In the genomic region with DNA sequence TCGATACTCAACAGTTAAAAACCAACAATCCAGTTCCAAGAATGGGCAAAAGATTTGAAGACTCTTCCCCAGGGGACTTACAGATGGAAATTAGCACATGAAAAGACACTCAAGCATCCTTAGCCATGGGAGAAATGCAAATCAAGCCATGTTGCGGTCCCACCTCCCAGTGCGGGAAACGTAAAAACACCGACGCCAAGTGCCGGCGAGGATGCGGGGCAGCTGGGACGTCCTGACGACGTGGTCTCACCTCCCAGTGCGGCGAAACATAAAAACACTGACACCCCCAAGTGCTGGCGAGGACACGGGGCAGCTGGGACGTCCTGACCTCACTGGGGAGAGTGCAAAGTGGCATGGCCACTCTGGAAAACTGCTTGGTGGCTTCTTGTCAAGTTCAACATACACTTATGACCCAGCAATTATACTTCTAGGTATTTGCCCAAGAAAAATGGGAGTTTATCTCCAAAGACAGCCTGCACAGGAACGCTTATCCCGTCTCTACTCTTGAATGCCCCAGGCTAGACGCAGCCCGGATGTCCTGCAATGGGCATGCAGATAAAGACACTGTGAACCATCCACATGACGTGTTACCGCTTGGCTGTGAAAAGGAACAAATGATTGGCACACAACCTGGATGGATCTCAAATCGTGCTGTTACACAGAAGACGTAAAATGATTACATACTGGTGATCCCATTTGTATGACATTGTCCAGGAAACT, we compare ENCODE assay signal across 30 cellular contexts.
DNase-seq lines count a peak whose midpoint lies in the region; ATAC-seq, FAIRE-seq and TF ChIP-seq lines count a peak whose summit lies in the region.
"Had no signal": no experiment of that assay in that cellular context is flagged by ENCODE, and none has a peak within 500 bp of the region (broad histone marks: within the 10 kb centered on the region; RNA-seq: fewer than 3 reads in every experiment).

No MANE protein-coding gene starts in this region.

- no peak overlapping the region for H2BK120ac ChIP-seq in H1 (replicated peaks; ENCODE audit: low read depth, low read length)

- H3K9me3 ChIP-seq in HEK293 (ENCODE audit: control insufficient read depth, insufficient read depth, low read depth, low read length): no peaks in the 10 kb centered on the region
- H3K9me3 ChIP-seq in H1 (ENCODE audit: insufficient read depth in 2 of 2, low read depth in 1 of 2, low read length in 1 of 2): no peaks in the 10 kb centered on the region
- no peaks in the 10 kb centered on the region for H3K9me3 ChIP-seq in neural progenitor cell (ENCODE audit: low read depth)
- H3K9me3 ChIP-seq: adrenal gland, HAP-1, neutrophil, sigmoid colon, uterus had no signal

- no peak for ATAC-seq in GM18867 (IDR thresholded peaks at IDR 0.05; ENCODE audit: unreplicated experiment)
- ATAC-seq: activated CD4-positive, CD25-positive, alpha-beta regulatory T cell treated with anti-CD3 and anti-CD28 coated beads, Interleukin-2, amount 50 U/mL, for 24 hours; Panc1; stimulated activated naive B cell treated with anti-CD40 and anti-IgM and Interleukin-4, amounts not matched to agents 10 μg/mL and 1 μg/mL and 100 μg/mL, for 72 hours had no signal

- H3K18ac ChIP-seq in H1 (ENCODE audit: extremely low read depth, low read length): no peak overlapping the region

- POLR2A ChIA-PET in HEK293 (lab: Yijun Ruan, JAX) (no interaction called here), H1 (lab: Charles Lee; ENCODE audit: partially characterized antibody) (interaction anchor here (1.0 to 1.7 kb wide), 2 partner anchors 19 to 31 kb away, joined by 3 to 4 read pairs; no protein-coding TSS in a partner anchor)

- H2BK5ac ChIP-seq in H1 (ENCODE audit: low read depth, low read length): no peak overlapping the region

- no peak overlapping the region for H2AK5ac ChIP-seq in H1 (ENCODE audit: low read depth, low read length)

- H3K36me3 ChIP-seq in HEK293 (ENCODE audit: control insufficient read depth in 2 of 2, insufficient read depth in 1 of 2, low read length in 2 of 2): peaks cover 0 to 21% of the 10 kb centered on the region in 2 experiments; a peak in 1 of 3 replicates
- H3K36me3 ChIP-seq in H1 (ENCODE audit: control insufficient read depth in 2 of 4, insufficient read depth in 4 of 4, low read length in 3 of 4): no peaks in the 10 kb centered on the region; a peak in 1 of 8 replicates
- no peaks in the 10 kb centered on the region for H3K36me3 ChIP-seq in neural progenitor cell
- H3K36me3 ChIP-seq: adrenal gland, brain microvascular endothelial cell, HAP-1, uterus had no signal

- H3K27me3 ChIP-seq in H1 (replicated peaks in 1 of 4; ENCODE audit: control insufficient read depth in 3 of 4, extremely low read depth in 1 of 4, insufficient read depth in 3 of 4, low read length in 3 of 4) (no peaks in the 10 kb centered on the region; a peak in 1 of 7 replicates), neural progenitor cell (no peaks in the 10 kb centered on the region)
- H3K27me3 ChIP-seq: adrenal gland, brain microvascular endothelial cell, neutrophil, sigmoid colon, uterus had no signal

- TF ChIP-seq EP300 in H1 (IDR thresholded peaks at IDR 0.05; ENCODE audit: borderline replicate concordance in 1 of 2, low read depth in 2 of 2, low read length in 2 of 2): no peak

- H3K4me1 ChIP-seq in HEK293 (ENCODE audit: control insufficient read depth, insufficient read depth, low read length): no peaks in the 10 kb centered on the region
- H3K4me1 ChIP-seq in H1 (replicated peaks in 1 of 4; ENCODE audit: control insufficient read depth in 3 of 4, insufficient read depth in 4 of 4, low read length in 3 of 4): peaks cover 4 to 27% (median 21%) of the 10 kb centered on the region in 4 experiments
- H3K4me1 ChIP-seq in neural progenitor cell: peaks cover 8% of the 10 kb centered on the region

- peaks cover 5% of the 10 kb centered on the region; the same call in 1 of the 2 replicates for H3K23me2 ChIP-seq in H1 (ENCODE audit: low read depth, low read length)

- FAIRE-seq in H1 (lab: Jason Lieb, UNC): peak; percentile 93
- FAIRE-seq: D721Med, GM12891 had no signal

- H4K91ac ChIP-seq in H1 (replicated peaks; ENCODE audit: insufficient read length, low read length): no peak overlapping the region

- H3K4me1 Mint-ChIP-seq in neural progenitor cell: peaks cover 16% of the 10 kb centered on the region
- H3K4me1 Mint-ChIP-seq: stimulated activated naive B cell treated with anti-CD40 and anti-IgM and Interleukin-4, amounts not matched to agents 10 μg/mL and 1 μg/mL and 100 μg/mL, for 72 hours had no signal

- WGBS in H1 (ENCODE audit: extremely low coverage in 1 of 2, insufficient coverage in 1 of 2, insufficient read length in 1 of 2, insufficient replicate concordance in 2 of 2, low coverage in 1 of 2, low lambda C conversion rate in 2 of 2, missing lambda C conversion rate in 1 of 2), 2 experiments: 53% methylated on average over 23 of the region's 25 CpGs; no CpG with 5 or more reads in 1 of the 2 experiments

- H2BK20ac ChIP-seq in H1 (ENCODE audit: low read length): 0 out of 2 replicates have a peak overlapping the region, but pooled peaks have one; percentile 0

- H3K36me3 Mint-ChIP-seq in neural progenitor cell: peaks cover 3% of the 10 kb centered on the region

- H3K79me2 ChIP-seq in H1 (ENCODE audit: control insufficient read depth in 1 of 2, insufficient read depth in 2 of 2, low read length in 2 of 2) (peaks cover 0 to 4% of the 10 kb centered on the region in 2 experiments; a peak in 2 of 4 replicates), neural progenitor cell (ENCODE audit: low read depth) (no peaks in the 10 kb centered on the region)

- no peak overlapping the region for H3K14ac ChIP-seq in H1 (ENCODE audit: insufficient read length)

- H2AFZ ChIP-seq in H1 (ENCODE audit: low read length): no peak overlapping the region
- H2AFZ ChIP-seq in neural progenitor cell (replicated peaks): no peak overlapping the region

- H4K8ac ChIP-seq in H1 (ENCODE audit: extremely low read depth, insufficient read depth, low read length): no peak overlapping the region

- H3K4me3 Mint-ChIP-seq in neural progenitor cell: no peak overlapping the region
- H3K4me3 Mint-ChIP-seq: CD4-positive, alpha-beta T cell; immature natural killer cell; stimulated activated naive B cell treated with anti-CD40 and anti-IgM and Interleukin-4, amounts not matched to agents 10 μg/mL and 1 μg/mL and 100 μg/mL, for 72 hours had no signal

- H4K5ac ChIP-seq in H1 (ENCODE audit: insufficient read length, low read depth, low read length): no peak overlapping the region

- H3K4ac ChIP-seq in H1 (replicated peaks; ENCODE audit: insufficient read length, low read depth, low read length): no peak overlapping the region

- CTCF ChIA-PET in HEK293 (lab: Yijun Ruan, JAX): interaction anchor here (0.6 to 1.3 kb wide), 3 partner anchors 48 to 470 kb away, joined by 3 to 4 read pairs (median 3); no protein-coding TSS in a partner anchor
- CTCF ChIA-PET in H1 (lab: Charles Lee; ENCODE audit: partially characterized antibody): interaction anchor here (0.8 to 1.1 kb wide), 4 partner anchors 8 to 53 kb away, joined by 3 to 9 read pairs (median 4); no protein-coding TSS in a partner anchor

- peaks cover 2% of the 10 kb centered on the region for H3K9me3 Mint-ChIP-seq in neural progenitor cell
- H3K9me3 Mint-ChIP-seq: CD4-positive, alpha-beta T cell; immature natural killer cell had no signal

- H3K56ac ChIP-seq in H1 (replicated peaks; ENCODE audit: insufficient read length, low read depth, low read length): no peak overlapping the region

- H4K20me1 ChIP-seq in H1 (replicated peaks in 1 of 2; ENCODE audit: control insufficient read depth in 1 of 2, insufficient read depth in 2 of 2, low read length in 2 of 2) (peaks cover 0 to 8% of the 10 kb centered on the region in 2 experiments), neural progenitor cell (ENCODE audit: low read depth) (peaks cover 10% of the 10 kb centered on the region)

- TF ChIP-seq CTCF in HEK293 (tag by site-specific recombination; IDR thresholded peaks at IDR 0.05): no peak
- no peak for TF ChIP-seq CTCF in H1 (IDR thresholded peaks at IDR 0.05; ENCODE audit: control extremely low read depth in 1 of 3, insufficient read depth in 1 of 3, low read depth in 1 of 3, low read length in 3 of 3)
- TF ChIP-seq CTCF in neural progenitor cell (IDR thresholded peaks at IDR 0.05): no peak
- no peak for TF ChIP-seq CTCF in foreskin fibroblast (IDR thresholded peaks at IDR 0.05; ENCODE audit: low read depth, low read length)

- H3F3A ChIP-seq in neural progenitor cell (ENCODE audit: low read depth): peaks cover 9% of the 10 kb centered on the region

- H3K23ac ChIP-seq in H1 (ENCODE audit: insufficient read length): no peak overlapping the region

- H3K4me2 ChIP-seq in H1 (ENCODE audit: insufficient read depth in 1 of 2, low read depth in 2 of 2, low read length in 2 of 2) (peak overlapping the region in 1 of 2 experiments; percentile 30; a peak in 2 of 4 replicates), neural progenitor cell (no peak overlapping the region)

- peaks cover 2% of the 10 kb centered on the region for H3K27me3 Mint-ChIP-seq in neural progenitor cell (ENCODE audit: insufficient read depth, low read depth)
- H3K27me3 Mint-ChIP-seq: CD4-positive, alpha-beta T cell; progenitor cell of endocrine pancreas had no signal

- no peak overlapping the region for H2BK12ac ChIP-seq in H1 (ENCODE audit: low read depth, low read length)

- H3K9ac ChIP-seq in H1 (replicated peaks in 1 of 4; ENCODE audit: extremely low read depth in 1 of 4, low read depth in 3 of 4, low read length in 3 of 4): no peak overlapping the region
- no peak overlapping the region for H3K9ac ChIP-seq in neural progenitor cell

- in situ Hi-C loops in G401 (cut with HindIII; ENCODE audit: low sequenced_read_pairs): no loop called here

- peak; percentile 36 for DNase-seq in G401 (ENCODE audit: low spot score)
- peak in 1 of 2 experiments; percentile 53 for DNase-seq in H1 (ENCODE audit: low read depth in 1 of 2, low spot score in 2 of 2)
- no peak for DNase-seq in neural progenitor cell (ENCODE audit: low spot score)
- DNase-seq in foreskin fibroblast: no peak
- DNase-seq in anterior cingulate cortex (lab: John Stamatoyannopoulos, UW): no peak
- DNase-seq: activated naive CD4-positive, alpha-beta T cell treated with Interleukin-2 at 50 U/mL for 16 hours; activated T-cell treated with anti-CD3 and anti-CD28 coated beads, Interleukin-2, amount 50 U/mL, for 1 hour; brain microvascular endothelial cell; CD4-positive, alpha-beta T cell; effector CD8-positive, alpha-beta T cell; immature natural killer cell; KBM-7; NCI-H1105; NCI-H1930; NCI-H526 treated with DMSO at 0.1 percent for 48 hours; stimulated activated CD4-positive, alpha-beta T cell treated with anti-CD3 and anti-CD28 coated beads, Interleukin-4, amount 100 ng/mL, for 24 hours; stimulated activated naive B cell treated with anti-CD40 and anti-IgM and Interleukin-4, amounts not matched to agents 10 μg/mL and 1 μg/mL and 100 μg/mL, for 72 hours; SW 1271 had no signal

- no peak for TF ChIP-seq POLR2A in H1 (IDR thresholded peaks at IDR 0.05; ENCODE audit: control extremely low read depth in 1 of 2, low read depth in 2 of 2, low read length in 2 of 2)

- peak overlapping the region; percentile 10 for H3K27ac Mint-ChIP-seq in neural progenitor cell
- H3K27ac Mint-ChIP-seq: CD4-positive, alpha-beta T cell; progenitor cell of endocrine pancreas; stimulated activated naive B cell treated with anti-CD40 and anti-IgM and Interleukin-4, amounts not matched to agents 10 μg/mL and 1 μg/mL and 100 μg/mL, for 72 hours had no signal

- no peak for TF ChIP-seq RAD21 in H1 (IDR thresholded peaks at IDR 0.05 in 1 of 2, conservative IDR thresholded peaks at IDR 0.05 in 1 of 2; ENCODE audit: low read depth in 2 of 2, low read length in 2 of 2)

- H3K79me1 ChIP-seq in H1 (ENCODE audit: low read depth, low read length): peaks cover 14% of the 10 kb centered on the region

- H3K4me3 ChIP-seq in HEK293 (ENCODE audit: low read depth, low read length) (no peak overlapping the region), H1 (ENCODE audit: extremely low read depth in 1 of 4, insufficient read depth in 2 of 4, low read depth in 3 of 4, low read length in 4 of 4) (peak overlapping the region in 1 of 4 experiments; percentile 10; a peak in 1 of 8 replicates), neural progenitor cell (no peak overlapping the region), foreskin fibroblast (ENCODE audit: low read depth in 1 of 2, low read length in 2 of 2) (no peak overlapping the region)
- H3K4me3 ChIP-seq: adrenal gland, HAP-1, sigmoid colon, uterus had no signal

- H2BK15ac ChIP-seq in H1 (ENCODE audit: low read length): no peak overlapping the region

- H3K27ac ChIP-seq in HEK293 (ENCODE audit: extremely low read depth, low read depth, low read length): no peak overlapping the region
- no peak overlapping the region for H3K27ac ChIP-seq in H1 (ENCODE audit: low read depth, low read length)
- no peak overlapping the region for H3K27ac ChIP-seq in neural progenitor cell
- H3K27ac ChIP-seq: adrenal gland, brain microvascular endothelial cell, neutrophil, sigmoid colon, uterus had no signal
